Comparison of ENCODE assay signal across 1 cellular context in the genomic region with DNA sequence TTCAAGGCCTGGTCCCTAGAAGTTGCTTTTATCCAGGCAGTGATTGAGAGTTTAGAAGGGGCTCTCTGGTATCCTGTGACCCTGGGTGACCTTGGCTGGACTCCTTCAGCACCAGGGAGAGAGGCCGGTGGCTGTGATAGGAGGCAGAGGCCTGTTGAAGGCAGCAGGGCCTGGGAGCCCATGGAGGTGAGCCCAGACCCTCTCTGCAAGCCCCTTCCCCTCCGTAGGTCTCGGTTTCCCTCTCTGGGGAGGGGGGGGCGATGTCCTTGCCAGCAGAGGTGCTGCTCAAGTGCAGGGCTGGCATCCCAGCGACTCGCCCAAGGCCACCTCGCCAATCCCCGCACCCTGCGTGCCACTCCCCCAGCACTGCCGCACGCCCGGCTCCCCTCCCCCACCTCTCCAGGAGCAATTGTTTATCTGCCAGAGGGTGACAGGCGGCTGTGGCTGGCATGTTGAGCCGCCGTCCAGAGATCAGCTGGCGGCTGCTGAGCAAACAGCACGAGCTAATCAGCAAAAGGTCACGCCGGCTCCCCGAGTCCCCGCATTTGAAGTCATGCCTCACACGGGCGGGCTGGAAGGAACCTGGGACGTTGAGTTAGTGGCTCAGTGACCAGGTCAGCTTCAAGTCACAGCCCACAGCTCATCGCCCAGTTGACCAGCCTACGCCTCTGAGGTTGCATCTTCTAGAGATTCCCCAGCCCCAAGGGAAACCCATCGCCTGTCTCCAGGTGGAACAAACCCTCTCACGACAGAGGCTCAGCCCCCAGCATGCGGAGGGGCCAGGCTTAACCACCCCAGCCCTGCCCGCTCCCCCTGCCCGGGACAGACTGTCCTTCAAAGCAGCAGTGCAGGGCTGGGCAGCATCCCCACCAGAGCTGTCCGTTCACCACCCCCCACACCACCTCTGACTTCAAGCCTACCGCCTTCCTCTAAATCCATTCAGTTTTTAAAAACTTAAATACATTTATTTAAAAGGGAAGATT.
TF ChIP-seq lines count a peak whose summit lies in the region.

No MANE protein-coding gene starts in this region.

TF ChIP-seq in HepG2, 621 proteins besides CTCF, POLR2A, EP300 and RAD21 (continued from another document and continues in another):
- TF ChIP-seq ERF (CRISPR knock-in tag; IDR thresholded peaks at IDR 0.05) (peak; percentile 97), ISL2 (CRISPR knock-in tag; IDR thresholded peaks at IDR 0.05) (peak; percentile 93), ZNF619 (CRISPR knock-in tag; IDR thresholded peaks at IDR 0.05) (peak; percentile 93), TAF1 (CRISPR knock-in tag; IDR thresholded peaks at IDR 0.05) (no peak; the same call in 1 of the 2 replicates), MAFK (conservative IDR thresholded peaks at IDR 0.05 in 1 of 2, IDR thresholded peaks at IDR 0.05 in 1 of 2; ENCODE audit: low read length in 2 of 2) (0 out of 4 replicates have a peak, but pooled peaks of 1 of the 2 experiments have one; percentile 17), MTA3 (CRISPR knock-in tag; IDR thresholded peaks at IDR 0.05) (no peak), ZFP82 (CRISPR knock-in tag; IDR thresholded peaks at IDR 0.05; ENCODE audit: borderline replicate concordance) (peak; percentile 95), HOXA3 (CRISPR knock-in tag; IDR thresholded peaks at IDR 0.05) (peak; percentile 95), RBFOX2 (IDR thresholded peaks at IDR 0.05; ENCODE audit: low read depth, low read length) (no peak), SOX5 (CRISPR knock-in tag; IDR thresholded peaks at IDR 0.05; ENCODE audit: borderline replicate concordance) (peak; percentile 94), RNF2 (conservative IDR thresholded peaks at IDR 0.05; ENCODE audit: low read depth) (peak; percentile 63; the same call in 1 of the 2 replicates), U2AF2 (IDR thresholded peaks at IDR 0.05; ENCODE audit: low read depth, low read length) (no peak), RBM22 (optimal IDR thresholded peaks at IDR 0.05; ENCODE audit: low read length) (no peak), MAF1 (CRISPR knock-in tag; IDR thresholded peaks at IDR 0.05; ENCODE audit: borderline replicate concordance) (peak; percentile 68; the same call in 1 of the 2 replicates), ZNF574 (CRISPR knock-in tag; IDR thresholded peaks at IDR 0.05) (peak; percentile 90), ZNF784 (CRISPR knock-in tag; IDR thresholded peaks at IDR 0.05; ENCODE audit: borderline replicate concordance) (peak; percentile 80), SSRP1 (CRISPR knock-in tag; IDR thresholded peaks at IDR 0.05) (no peak; the same call in 1 of the 2 replicates), ZNF3 (CRISPR knock-in tag; IDR thresholded peaks at IDR 0.05) (no peak), ZNF660 (CRISPR knock-in tag; IDR thresholded peaks at IDR 0.05; ENCODE audit: borderline replicate concordance, low read depth) (no peak), NR2C2 (CRISPR knock-in tag; IDR thresholded peaks at IDR 0.05; ENCODE audit: borderline replicate concordance) (peak; percentile 90), TCF7L2 (IDR thresholded peaks at IDR 0.05; ENCODE audit: low read depth, low read length) (no peak), ATF6 (CRISPR knock-in tag; conservative IDR thresholded peaks at IDR 0.05) (0 out of 2 replicates have a peak, but pooled peaks have one; percentile 38), ZNF564 (CRISPR knock-in tag; IDR thresholded peaks at IDR 0.05) (peak; percentile 69), CENPBD1 (CRISPR knock-in tag; IDR thresholded peaks at IDR 0.05; ENCODE audit: borderline replicate concordance, low read depth) (0 out of 2 replicates have a peak, but pooled peaks have one; percentile 66), THAP7 (CRISPR knock-in tag; IDR thresholded peaks at IDR 0.05) (0 out of 2 replicates have a peak, but pooled peaks have one; percentile 55), SALL2 (CRISPR knock-in tag; IDR thresholded peaks at IDR 0.05) (peak; percentile 97), ZNF33A (CRISPR knock-in tag; IDR thresholded peaks at IDR 0.05; ENCODE audit: borderline replicate concordance) (peak; percentile 89; the same call in 1 of the 2 replicates), BHLHE40 (IDR thresholded peaks at IDR 0.05; ENCODE audit: low read length) (peak; percentile 98), MAFF (IDR thresholded peaks at IDR 0.05; ENCODE audit: low read depth, low read length) (peak; percentile 29; the same call in 1 of the 2 replicates), TERF1 (CRISPR knock-in tag; IDR thresholded peaks at IDR 0.05) (no peak), SATB2 (CRISPR knock-in tag; IDR thresholded peaks at IDR 0.05) (peak; percentile 82; the same call in 1 of the 2 replicates), FOXC1 (CRISPR knock-in tag; IDR thresholded peaks at IDR 0.05; ENCODE audit: borderline replicate concordance) (peak; percentile 38; the same call in 1 of the 2 replicates)
- TF ChIP-seq, protein P1, sequence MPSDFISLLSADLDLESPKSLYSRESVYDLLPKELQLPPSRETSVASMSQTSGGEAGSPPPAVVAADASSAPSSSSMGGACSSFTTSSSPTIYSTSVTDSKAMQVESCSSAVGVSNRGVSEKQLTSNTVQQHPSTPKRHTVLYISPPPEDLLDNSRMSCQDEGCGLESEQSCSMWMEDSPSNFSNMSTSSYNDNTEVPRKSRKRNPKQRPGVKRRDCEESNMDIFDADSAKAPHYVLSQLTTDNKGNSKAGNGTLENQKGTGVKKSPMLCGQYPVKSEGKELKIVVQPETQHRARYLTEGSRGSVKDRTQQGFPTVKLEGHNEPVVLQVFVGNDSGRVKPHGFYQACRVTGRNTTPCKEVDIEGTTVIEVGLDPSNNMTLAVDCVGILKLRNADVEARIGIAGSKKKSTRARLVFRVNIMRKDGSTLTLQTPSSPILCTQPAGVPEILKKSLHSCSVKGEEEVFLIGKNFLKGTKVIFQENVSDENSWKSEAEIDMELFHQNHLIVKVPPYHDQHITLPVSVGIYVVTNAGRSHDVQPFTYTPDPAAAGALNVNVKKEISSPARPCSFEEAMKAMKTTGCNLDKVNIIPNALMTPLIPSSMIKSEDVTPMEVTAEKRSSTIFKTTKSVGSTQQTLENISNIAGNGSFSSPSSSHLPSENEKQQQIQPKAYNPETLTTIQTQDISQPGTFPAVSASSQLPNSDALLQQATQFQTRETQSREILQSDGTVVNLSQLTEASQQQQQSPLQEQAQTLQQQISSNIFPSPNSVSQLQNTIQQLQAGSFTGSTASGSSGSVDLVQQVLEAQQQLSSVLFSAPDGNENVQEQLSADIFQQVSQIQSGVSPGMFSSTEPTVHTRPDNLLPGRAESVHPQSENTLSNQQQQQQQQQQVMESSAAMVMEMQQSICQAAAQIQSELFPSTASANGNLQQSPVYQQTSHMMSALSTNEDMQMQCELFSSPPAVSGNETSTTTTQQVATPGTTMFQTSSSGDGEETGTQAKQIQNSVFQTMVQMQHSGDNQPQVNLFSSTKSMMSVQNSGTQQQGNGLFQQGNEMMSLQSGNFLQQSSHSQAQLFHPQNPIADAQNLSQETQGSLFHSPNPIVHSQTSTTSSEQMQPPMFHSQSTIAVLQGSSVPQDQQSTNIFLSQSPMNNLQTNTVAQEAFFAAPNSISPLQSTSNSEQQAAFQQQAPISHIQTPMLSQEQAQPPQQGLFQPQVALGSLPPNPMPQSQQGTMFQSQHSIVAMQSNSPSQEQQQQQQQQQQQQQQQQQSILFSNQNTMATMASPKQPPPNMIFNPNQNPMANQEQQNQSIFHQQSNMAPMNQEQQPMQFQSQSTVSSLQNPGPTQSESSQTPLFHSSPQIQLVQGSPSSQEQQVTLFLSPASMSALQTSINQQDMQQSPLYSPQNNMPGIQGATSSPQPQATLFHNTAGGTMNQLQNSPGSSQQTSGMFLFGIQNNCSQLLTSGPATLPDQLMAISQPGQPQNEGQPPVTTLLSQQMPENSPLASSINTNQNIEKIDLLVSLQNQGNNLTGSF (CRISPR knock-in tag; IDR thresholded peaks at IDR 0.05): no peak
- TF ChIP-seq, protein P2, sequence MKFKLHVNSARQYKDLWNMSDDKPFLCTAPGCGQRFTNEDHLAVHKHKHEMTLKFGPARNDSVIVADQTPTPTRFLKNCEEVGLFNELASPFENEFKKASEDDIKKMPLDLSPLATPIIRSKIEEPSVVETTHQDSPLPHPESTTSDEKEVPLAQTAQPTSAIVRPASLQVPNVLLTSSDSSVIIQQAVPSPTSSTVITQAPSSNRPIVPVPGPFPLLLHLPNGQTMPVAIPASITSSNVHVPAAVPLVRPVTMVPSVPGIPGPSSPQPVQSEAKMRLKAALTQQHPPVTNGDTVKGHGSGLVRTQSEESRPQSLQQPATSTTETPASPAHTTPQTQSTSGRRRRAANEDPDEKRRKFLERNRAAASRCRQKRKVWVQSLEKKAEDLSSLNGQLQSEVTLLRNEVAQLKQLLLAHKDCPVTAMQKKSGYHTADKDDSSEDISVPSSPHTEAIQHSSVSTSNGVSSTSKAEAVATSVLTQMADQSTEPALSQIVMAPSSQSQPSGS (CRISPR knock-in tag; IDR thresholded peaks at IDR 0.05): peak; percentile 92
- TF ChIP-seq, protein P3, sequence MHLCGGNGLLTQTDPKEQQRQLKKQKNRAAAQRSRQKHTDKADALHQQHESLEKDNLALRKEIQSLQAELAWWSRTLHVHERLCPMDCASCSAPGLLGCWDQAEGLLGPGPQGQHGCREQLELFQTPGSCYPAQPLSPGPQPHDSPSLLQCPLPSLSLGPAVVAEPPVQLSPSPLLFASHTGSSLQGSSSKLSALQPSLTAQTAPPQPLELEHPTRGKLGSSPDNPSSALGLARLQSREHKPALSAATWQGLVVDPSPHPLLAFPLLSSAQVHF (CRISPR knock-in tag; IDR thresholded peaks at IDR 0.05): peak; percentile 92; the same call in 1 of the 2 replicates
- TF ChIP-seq, protein P4, sequence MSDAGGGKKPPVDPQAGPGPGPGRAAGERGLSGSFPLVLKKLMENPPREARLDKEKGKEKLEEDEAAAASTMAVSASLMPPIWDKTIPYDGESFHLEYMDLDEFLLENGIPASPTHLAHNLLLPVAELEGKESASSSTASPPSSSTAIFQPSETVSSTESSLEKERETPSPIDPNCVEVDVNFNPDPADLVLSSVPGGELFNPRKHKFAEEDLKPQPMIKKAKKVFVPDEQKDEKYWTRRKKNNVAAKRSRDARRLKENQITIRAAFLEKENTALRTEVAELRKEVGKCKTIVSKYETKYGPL (CRISPR knock-in tag; IDR thresholded peaks at IDR 0.05): peak; percentile 47; the same call in 1 of the 2 replicates
